In genomic region chr1:159869173-159869572, GRCh38 we compare ENCODE assay signal across 13 cellular contexts. TPM values are rescaled to one million over a fixed set of nuclear protein-coding genes. Genes with fewer than 3 reads are reported as not detected.
DNase-seq lines count a peak whose midpoint lies in the region; ATAC-seq, FAIRE-seq and TF ChIP-seq lines count a peak whose summit lies in the region.
"Had no signal": no experiment of that assay in that cellular context is flagged by ENCODE, and none has a peak within 500 bp of the region (broad histone marks: within the 10 kb centered on the region; RNA-seq: fewer than 3 reads in every experiment).

No MANE protein-coding gene starts in this region.

- no peaks in the 10 kb centered on the region; the same call in 1 of the 2 replicates for H3K27me3 ChIP-seq in HCT116 (ENCODE audit: insufficient read depth, low read length)
- H3K27me3 ChIP-seq: upper lobe of right lung had no signal

- H3K9me2 ChIP-seq in HCT116 (ENCODE audit: insufficient read depth) = no peaks in the 10 kb centered on the region

- no peaks in the 10 kb centered on the region for H3K36me3 ChIP-seq in HCT116 (ENCODE audit: control insufficient read depth in 1 of 2, insufficient read depth in 2 of 2, low read length in 2 of 2)
- H3K36me3 ChIP-seq: cardiac muscle cell, sigmoid colon, upper lobe of right lung had no signal

- peak overlapping the region; percentile 60 for H3K4me2 ChIP-seq in HCT116 (ENCODE audit: low read length)

- peak overlapping the region in 1 of 2 experiments; percentile 24; a peak in 2 of 4 replicates for H3K4me3 ChIP-seq in HCT116 (replicated peaks in 1 of 2; ENCODE audit: low read depth in 1 of 2, low read length in 2 of 2)
- H3K4me3 ChIP-seq: cardiac muscle cell, sigmoid colon, upper lobe of right lung had no signal

- TF ChIP-seq POLR2A in HCT116 (IDR thresholded peaks at IDR 0.05; ENCODE audit: borderline replicate concordance, extremely low read depth, insufficient read depth, insufficient read length) (no peak), GM12892 (IDR thresholded peaks at IDR 0.05; ENCODE audit: low read depth, low read length) (no peak)

- no peak for TF ChIP-seq CTCF in HCT116 (IDR thresholded peaks at IDR 0.05 in 2 of 3, conservative IDR thresholded peaks at IDR 0.05 in 1 of 3; ENCODE audit: borderline replicate concordance in 1 of 3, insufficient read depth in 1 of 3, low read depth in 2 of 3, low read length in 2 of 3)

- ATAC-seq in HCT116 (peak; percentile 91), GM21367 (IDR thresholded peaks at IDR 0.05; ENCODE audit: unreplicated experiment) (no peak), GM19452 (IDR thresholded peaks at IDR 0.05; ENCODE audit: unreplicated experiment) (no peak)
- ATAC-seq: upper lobe of right lung had no signal

- POLR2A ChIA-PET in HCT116 (lab: Charles Lee) = interaction anchor here (0.9 to 1.5 kb wide), 3 partner anchors 13 to 21 kb away, joined by 3 to 5 read pairs (median 3); no protein-coding TSS in a partner anchor

- TF ChIP-seq RAD21 in HCT116 (IDR thresholded peaks at IDR 0.05; ENCODE audit: low read depth) = no peak

- H3K9ac ChIP-seq in HCT116 (ENCODE audit: low read length) = peak overlapping the region; percentile 27

- DNase-seq in AG20443 (ENCODE audit: low spot score) (peak; percentile 74), HCT116 (ENCODE audit: low read depth, low spot score) (peak; percentile 68), T1000 (lab: John Stamatoyannopoulos, UW) (peak; percentile 25), fibroblast of peridontal ligament (ENCODE audit: extremely low read depth) (peak; percentile 30), GM12892 (ENCODE audit: insufficient read length) (no peak)
- DNase-seq in central memory CD4-positive, alpha-beta T cell = no peak
- DNase-seq: GDM1, sigmoid colon, upper lobe of right lung had no signal

- H2AFZ ChIP-seq in HCT116 (ENCODE audit: low read depth, low read length, poor library complexity, severe bottlenecking) = peak overlapping the region; percentile 19

- H3K79me2 ChIP-seq in HCT116 (ENCODE audit: insufficient read depth, low read length) = no peaks in the 10 kb centered on the region

- intact Hi-C loops in HCT116 (cut with micrococcal nuclease) = no loop called here

- FAIRE-seq in GM12892 (lab: Jason Lieb, UNC) = no peak

- peaks cover 29 to 57% of the 10 kb centered on the region in 2 experiments for H3K4me1 ChIP-seq in HCT116 (ENCODE audit: control insufficient read depth in 1 of 2, insufficient read depth in 2 of 2, low read length in 2 of 2)
- H3K4me1 ChIP-seq: upper lobe of right lung had no signal

- H3K27ac ChIP-seq in HCT116 (ENCODE audit: low read depth, low read length) = 0 out of 2 replicates have a peak overlapping the region, but pooled peaks have one; percentile 6
- H3K27ac ChIP-seq: cardiac muscle cell, sigmoid colon, upper lobe of right lung had no signal

- no TSS peak for BruUV-seq in HCT116 (replicated peaks; lab: Mats Ljungman, UMichigan)

- H3K9me3 ChIP-seq in HCT116 (ENCODE audit: control insufficient read depth in 1 of 2, insufficient read depth in 1 of 2, low read depth in 1 of 2, low read length in 2 of 2) = no peaks in the 10 kb centered on the region
- H3K9me3 ChIP-seq: sigmoid colon, upper lobe of right lung had no signal

- no peaks in the 10 kb centered on the region for H4K20me1 ChIP-seq in HCT116 (ENCODE audit: insufficient read depth)

- CTCF ChIA-PET in HCT116 (lab: Charles Lee) = interaction anchor here (0.9 to 1.2 kb wide), 3 partner anchors 70 to 88 kb away, joined by 3 to 4 read pairs (median 3); partner anchors contain the start of gene DUSP23

- RAD21 ChIA-PET in HCT116 (lab: Charles Lee; ENCODE audit: low non-redundant PET in 1 of 2, low total read pairs in 2 of 2, uncharacterized antibody in 2 of 2, unreplicated experiment in 2 of 2) = no interaction called here

TF ChIP-seq in HCT116, 20 proteins besides CTCF, POLR2A, EP300 and RAD21:
- TF ChIP-seq ATF3 (IDR thresholded peaks at IDR 0.05) = no peak
- no peak for TF ChIP-seq ZBTB33 (IDR thresholded peaks at IDR 0.05; ENCODE audit: extremely low read depth, insufficient replicate concordance, low read length)
- TF ChIP-seq EGR1 (IDR thresholded peaks at IDR 0.05; ENCODE audit: low read depth) = no peak
- TF ChIP-seq JUND (IDR thresholded peaks at IDR 0.05) = peak; percentile 83
- TF ChIP-seq REST (IDR thresholded peaks at IDR 0.05; ENCODE audit: low read depth) = no peak
- no peak for TF ChIP-seq CEBPB (IDR thresholded peaks at IDR 0.05; ENCODE audit: low read depth)
- no peak for TF ChIP-seq ZNF274 (IDR thresholded peaks at IDR 0.05; ENCODE audit: low read depth, low read length)
- TF ChIP-seq YY1 (IDR thresholded peaks at IDR 0.05; ENCODE audit: extremely low read depth, insufficient replicate concordance, low read depth, low read length) = peak; percentile 27
- TF ChIP-seq EZH2phosphoT487 (IDR thresholded peaks at IDR 0.05; ENCODE audit: borderline replicate concordance) = no peak
- peak; percentile 88 for TF ChIP-seq CBX3 (IDR thresholded peaks at IDR 0.05; ENCODE audit: low read depth)
- TF ChIP-seq EZH2 (IDR thresholded peaks at IDR 0.05) = no peak
- TF ChIP-seq ELF1 (IDR thresholded peaks at IDR 0.05; ENCODE audit: borderline replicate concordance, low read depth) = no peak
- TF ChIP-seq SP1 (IDR thresholded peaks at IDR 0.05; ENCODE audit: low read depth) = peak; percentile 73
- peak; percentile 96 for TF ChIP-seq MAX (IDR thresholded peaks at IDR 0.05)
- TF ChIP-seq SRF (IDR thresholded peaks at IDR 0.05; ENCODE audit: low read depth) = no peak; the same call in 1 of the 2 replicates
- TF ChIP-seq SIN3A (IDR thresholded peaks at IDR 0.05; ENCODE audit: low read depth) = no peak
- no peak for TF ChIP-seq ZFX (IDR thresholded peaks at IDR 0.05)
- peak; percentile 50; the same call in 1 of the 2 replicates for TF ChIP-seq POLR2AphosphoS5 (IDR thresholded peaks at IDR 0.05; ENCODE audit: low read depth, low read length)
- TF ChIP-seq TCF7L2 (IDR thresholded peaks at IDR 0.05; ENCODE audit: borderline replicate concordance, extremely low read depth, insufficient read depth, insufficient read length) = peak; percentile 51
- peak; percentile 75 for TF ChIP-seq FOSL1 (IDR thresholded peaks at IDR 0.05; ENCODE audit: low read depth)
TF ChIP-seq in HCT116: peak in this region for 8.

RNA-seq across cellular contexts. Expression of gene VSIG8, which starts 6.7 kb away (rescaled TPM):
- not detected for total RNA-seq in HCT116 (2021; ENCODE audit: unreplicated experiment)
- 0.05 TPM in 1 of 2 replicates, not detected in the other for polyA plus RNA-seq in HCT116 (2012)
- not detected for polyA plus RNA-seq in GM12892 (2012; ENCODE audit: missing spikeins)
- total RNA-seq: cardiac muscle cell; sigmoid colon; T-helper 1 cell treated with Interleukin-12 subunit alpha and Interleukin-12 subunit beta and Interleukin-4 antibody, amounts not matched to agents 30 ng/mL and 1 ng/mL, for 36 hours; upper lobe of right lung had no signal
- polyA plus RNA-seq: cardiac muscle cell had no signal

RNA-seq across cellular contexts. Expression of gene CFAP45, which starts 30.8 kb away (rescaled TPM):
- 0.59 TPM for total RNA-seq in HCT116 (2021; ENCODE audit: unreplicated experiment)
- 0.52 and 0.91 TPM in 2 replicates for polyA plus RNA-seq in HCT116 (2012)
- polyA plus RNA-seq in GM12892 (2012; ENCODE audit: missing spikeins) = 1.00 TPM
- total RNA-seq: cardiac muscle cell had no signal
- polyA plus RNA-seq: cardiac muscle cell had no signal

RNA-seq across cellular contexts. Expression of gene SLAMF8, which starts 42.5 kb away (rescaled TPM):
- total RNA-seq in HCT116 (2021; ENCODE audit: unreplicated experiment) = not detected
- polyA plus RNA-seq in HCT116 (2012) = 0.02 TPM in 1 of 2 replicates, not detected in the other
- not detected for polyA plus RNA-seq in GM12892 (2012; ENCODE audit: missing spikeins)
- total RNA-seq: cardiac muscle cell had no signal
- polyA plus RNA-seq: cardiac muscle cell had no signal

RNA-seq across cellular contexts. Expression of gene TAGLN2, which starts 56.1 kb away (rescaled TPM):
- total RNA-seq in HCT116 (2021; ENCODE audit: unreplicated experiment) = 127 TPM
- polyA plus RNA-seq in HCT116 (2012) = 174 and 182 TPM in 2 replicates
- 500 TPM for polyA plus RNA-seq in GM12892 (2012; ENCODE audit: missing spikeins)

Comparison
In these comparisons a context has a peak if more than half of its experiments do, and no peak if none do; other contexts are left out.
1. DNase-seq: peak in AG20443 (single experiment), HCT116 (single experiment), T1000 (single experiment) and fibroblast of peridontal ligament (single experiment); none in GM12892 (single experiment) and central memory CD4-positive, alpha-beta T cell (single experiment).